In genomic region chr6:11246722-11247121, GRCh38 we compare ENCODE assay signal across 27 cellular contexts. TPM values are rescaled to one million over a fixed set of nuclear protein-coding genes. Genes with fewer than 3 reads are reported as not detected.
DNase-seq lines count a peak whose midpoint lies in the region; ATAC-seq, FAIRE-seq and TF ChIP-seq lines count a peak whose summit lies in the region.
"Had no signal": no experiment of that assay in that cellular context is flagged by ENCODE, and none has a peak within 500 bp of the region (broad histone marks: within the 10 kb centered on the region; RNA-seq: fewer than 3 reads in every experiment).

No MANE protein-coding gene starts in this region.

- H3K18ac ChIP-seq in neuronal stem cell (ENCODE audit: low read length): peak overlapping the region; percentile 15

- H3K4me3 ChIP-seq in endodermal cell (ENCODE audit: low read length) (no peak overlapping the region), neuronal stem cell (ENCODE audit: low read length in 2 of 2) (no peak overlapping the region), vagina (no peak overlapping the region), small intestine (ENCODE audit: low read depth in 1 of 2, low read length in 2 of 2) (no peak overlapping the region)
- H3K4me3 ChIP-seq: BLaER1, Peyer's patch, SJCRH30 had no signal

- no peak for DNase-seq in activated CD8-positive, alpha-beta T cell treated with anti-CD3 and anti-CD28 coated beads, Interleukin-2, amount 10 ng/mL, durations not matched to agents 7 days and 5 days
- no peak for DNase-seq in activated CD8-positive, alpha-beta T cell treated with anti-CD3 and anti-CD28 coated beads for 36 hours
- DNase-seq in endodermal cell: peak; percentile 23
- DNase-seq in neuronal stem cell (ENCODE audit: low spot score): no peak
- no peak for DNase-seq in vagina (ENCODE audit: extremely low spot score in 2 of 2)
- DNase-seq in stimulated activated CD4-positive, alpha-beta T cell treated with anti-CD3 and anti-CD28 coated beads, Interleukin-2, amount 100 ng/mL, for 24 hours: no peak
- no peak for DNase-seq in stimulated activated naive CD4-positive, alpha-beta T cell (lab: John Stamatoyannopoulos, UW)
- no peak for DNase-seq in small intestine
- DNase-seq: ACHN; CD4-positive, alpha-beta T cell; COR-L47; DMS 273 treated with DMSO at 0.1 percent for 48 hours; DND-41; GOT3; Karpas-422; NCI-H1694; NCI-H2081 treated with DMSO at 0.1 percent for 48 hours; NCI-H2171 treated with DMSO at 0.1 percent for 48 hours; NCI-H524 treated with DMSO at 0.1 percent for 48 hours; NCI-H82; Peyer's patch; SJCRH30 had no signal

- no peaks in the 10 kb centered on the region for H3K9me3 Mint-ChIP-seq in activated CD8-positive, alpha-beta T cell treated with anti-CD3 and anti-CD28 coated beads, Interleukin-2, amount 10 ng/mL, durations not matched to agents 7 days and 5 days (ENCODE audit: insufficient read depth)
- H3K9me3 Mint-ChIP-seq in activated CD8-positive, alpha-beta T cell treated with anti-CD3 and anti-CD28 coated beads for 36 hours: peaks cover 5% of the 10 kb centered on the region
- H3K9me3 Mint-ChIP-seq in endodermal cell: peaks cover 10% of the 10 kb centered on the region

- H3K27ac ChIP-seq in endodermal cell (ENCODE audit: low read depth, low read length) (no peak overlapping the region), neuronal stem cell (replicated peaks; ENCODE audit: low read length) (no peak overlapping the region), vagina (peak overlapping the region; percentile 49), small intestine (ENCODE audit: low read depth in 1 of 2, low read length in 1 of 2) (no peak overlapping the region)
- H3K27ac ChIP-seq: 22Rv1, BLaER1, Peyer's patch, SJCRH30 had no signal

- H3K36me3 ChIP-seq in endodermal cell (ENCODE audit: control insufficient read depth, insufficient read depth, low read length): no peaks in the 10 kb centered on the region
- H3K36me3 ChIP-seq in neuronal stem cell (replicated peaks in 1 of 2; ENCODE audit: control insufficient read depth in 2 of 2, insufficient read depth in 2 of 2, low read length in 2 of 2): no peaks in the 10 kb centered on the region
- H3K36me3 ChIP-seq in vagina: no peaks in the 10 kb centered on the region
- no peaks in the 10 kb centered on the region for H3K36me3 ChIP-seq in small intestine (ENCODE audit: control insufficient read depth in 2 of 2, insufficient read depth in 2 of 2, low read length in 2 of 2)
- H3K36me3 ChIP-seq: BLaER1, Peyer's patch, SJCRH30 had no signal

- intact Hi-C loops in activated CD8-positive, alpha-beta T cell treated with anti-CD3 and anti-CD28 coated beads for 36 hours (cut with micrococcal nuclease): no loop called here
- intact Hi-C loops in vagina (cut with DNase I): loop anchor here (10.0 kb wide), 1 partner anchor 248 kb away; no protein-coding TSS in a partner anchor

- no peak overlapping the region for H2AK5ac ChIP-seq in neuronal stem cell (ENCODE audit: low read depth, low read length)

- no peak for TF ChIP-seq CTCF in activated CD8-positive, alpha-beta T cell treated with anti-CD3 and anti-CD28 coated beads for 36 hours (IDR thresholded peaks at IDR 0.05)
- TF ChIP-seq CTCF in endodermal cell (conservative IDR thresholded peaks at IDR 0.05) (no peak), vagina (IDR thresholded peaks at IDR 0.05) (no peak)

- H3K4me2 ChIP-seq in neuronal stem cell (ENCODE audit: insufficient read depth, low read length, poor library complexity, severe bottlenecking): no peak overlapping the region
- H3K4me2 ChIP-seq: BLaER1 had no signal

- no peak overlapping the region for H3K23ac ChIP-seq in neuronal stem cell (ENCODE audit: low read depth, low read length, poor library complexity)

- CTCF ChIA-PET in activated CD8-positive, alpha-beta T cell treated with anti-CD3 and anti-CD28 coated beads, Interleukin-2, amount 10 ng/mL, durations not matched to agents 7 days and 5 days (lab: Charles Lee): interaction anchor here (1.1 to 1.2 kb wide), 2 partner anchors 74 to 182 kb away, joined by 3 to 4 read pairs; no protein-coding TSS in a partner anchor
- CTCF ChIA-PET in activated CD8-positive, alpha-beta T cell treated with anti-CD3 and anti-CD28 coated beads for 36 hours (lab: Charles Lee): interaction anchor here (1.3 kb wide), 1 partner anchor 72 kb away, joined by 3 read pairs; no protein-coding TSS in a partner anchor

- POLR2A ChIA-PET in activated CD8-positive, alpha-beta T cell treated with anti-CD3 and anti-CD28 coated beads, Interleukin-2, amount 10 ng/mL, durations not matched to agents 7 days and 5 days (lab: Charles Lee): no interaction called here
- POLR2A ChIA-PET in activated CD8-positive, alpha-beta T cell treated with anti-CD3 and anti-CD28 coated beads for 36 hours (lab: Charles Lee): no interaction called here

- H3K4ac ChIP-seq in neuronal stem cell (ENCODE audit: low read length): no peak overlapping the region

- H3K9me3 ChIP-seq in endodermal cell (ENCODE audit: control insufficient read depth, low read length) (no peaks in the 10 kb centered on the region), neuronal stem cell (replicated peaks in 1 of 2; ENCODE audit: control insufficient read depth in 2 of 2, insufficient read depth in 1 of 2, low read depth in 1 of 2, low read length in 2 of 2) (peaks cover 2 to 5% of the 10 kb centered on the region in 2 donors), vagina (no peaks in the 10 kb centered on the region), small intestine (ENCODE audit: control insufficient read depth, low read depth) (no peaks in the 10 kb centered on the region)
- H3K9me3 ChIP-seq: Peyer's patch, SJCRH30 had no signal

- H3K27me3 ChIP-seq in endodermal cell (ENCODE audit: control insufficient read depth, insufficient read depth, low read length, poor library complexity, severe bottlenecking): no peaks in the 10 kb centered on the region
- no peaks in the 10 kb centered on the region for H3K27me3 ChIP-seq in neuronal stem cell (ENCODE audit: control insufficient read depth in 3 of 3, insufficient read depth in 3 of 3, low read depth in 1 of 3, low read length in 3 of 3)
- no peaks in the 10 kb centered on the region for H3K27me3 ChIP-seq in vagina
- no peaks in the 10 kb centered on the region for H3K27me3 ChIP-seq in small intestine (ENCODE audit: control insufficient read depth in 2 of 2, insufficient read depth in 2 of 2, low read length in 2 of 2)
- H3K27me3 ChIP-seq: BLaER1, Peyer's patch, SJCRH30 had no signal

- H2AFZ ChIP-seq in neuronal stem cell (ENCODE audit: low read length): peak overlapping the region; percentile 80

- H3K4me1 ChIP-seq in endodermal cell (ENCODE audit: control insufficient read depth, insufficient read depth, low read length) (no peaks in the 10 kb centered on the region), neuronal stem cell (ENCODE audit: control insufficient read depth in 2 of 2, insufficient read depth in 1 of 2, low read depth in 1 of 2, low read length in 2 of 2) (peaks cover 1 to 13% of the 10 kb centered on the region in 2 donors), vagina (peaks cover 34% of the 10 kb centered on the region), small intestine (ENCODE audit: control insufficient read depth in 2 of 2, insufficient read depth in 1 of 2, low read depth in 1 of 2, low read length in 1 of 2) (no peaks in the 10 kb centered on the region)
- H3K4me1 ChIP-seq: BLaER1 had no signal

- no peak overlapping the region for H2BK15ac ChIP-seq in neuronal stem cell (ENCODE audit: low read length)

- ATAC-seq in activated CD8-positive, alpha-beta T cell treated with anti-CD3 and anti-CD28 coated beads, Interleukin-2, amount 10 ng/mL, durations not matched to agents 7 days and 5 days: no peak
- ATAC-seq in activated CD8-positive, alpha-beta T cell treated with anti-CD3 and anti-CD28 coated beads for 36 hours: no peak
- ATAC-seq: HCT116 had no signal

- H3K27me3 Mint-ChIP-seq in activated CD8-positive, alpha-beta T cell treated with anti-CD3 and anti-CD28 coated beads, Interleukin-2, amount 10 ng/mL, durations not matched to agents 7 days and 5 days (ENCODE audit: low read depth): no peaks in the 10 kb centered on the region
- no peaks in the 10 kb centered on the region for H3K27me3 Mint-ChIP-seq in activated CD8-positive, alpha-beta T cell treated with anti-CD3 and anti-CD28 coated beads for 36 hours
- peaks cover 14% of the 10 kb centered on the region for H3K27me3 Mint-ChIP-seq in endodermal cell (ENCODE audit: insufficient read depth)
- H3K27me3 Mint-ChIP-seq: CD4-positive, alpha-beta T cell; IgD-negative memory B cell had no signal

- no peak for FAIRE-seq in small intestine (lab: Jason Lieb, UNC)
- FAIRE-seq: GM12891 had no signal

- no peak overlapping the region for H2BK120ac ChIP-seq in neuronal stem cell (ENCODE audit: low read depth, low read length)

- no peaks in the 10 kb centered on the region for H3K4me1 Mint-ChIP-seq in activated CD8-positive, alpha-beta T cell treated with anti-CD3 and anti-CD28 coated beads, Interleukin-2, amount 10 ng/mL, durations not matched to agents 7 days and 5 days (ENCODE audit: low read depth)
- peaks cover 14% of the 10 kb centered on the region for H3K4me1 Mint-ChIP-seq in activated CD8-positive, alpha-beta T cell treated with anti-CD3 and anti-CD28 coated beads for 36 hours (ENCODE audit: low read depth)
- peaks cover 3% of the 10 kb centered on the region for H3K4me1 Mint-ChIP-seq in endodermal cell

- no peak overlapping the region for H2BK5ac ChIP-seq in neuronal stem cell (ENCODE audit: low read length)

- TF ChIP-seq POLR2A in vagina (IDR thresholded peaks at IDR 0.05): no peak

- peak overlapping the region; percentile 27 for H3K27ac Mint-ChIP-seq in activated CD8-positive, alpha-beta T cell treated with anti-CD3 and anti-CD28 coated beads, Interleukin-2, amount 10 ng/mL, durations not matched to agents 7 days and 5 days
- H3K27ac Mint-ChIP-seq in activated CD8-positive, alpha-beta T cell treated with anti-CD3 and anti-CD28 coated beads for 36 hours: no peak overlapping the region
- no peak overlapping the region for H3K27ac Mint-ChIP-seq in endodermal cell
- H3K27ac Mint-ChIP-seq: CD4-positive, alpha-beta T cell had no signal

- peaks cover 66% of the 10 kb centered on the region for H3K36me3 Mint-ChIP-seq in activated CD8-positive, alpha-beta T cell treated with anti-CD3 and anti-CD28 coated beads, Interleukin-2, amount 10 ng/mL, durations not matched to agents 7 days and 5 days (ENCODE audit: low read depth)
- H3K36me3 Mint-ChIP-seq in activated CD8-positive, alpha-beta T cell treated with anti-CD3 and anti-CD28 coated beads for 36 hours (ENCODE audit: low read depth): peaks cover 53% of the 10 kb centered on the region
- H3K36me3 Mint-ChIP-seq in endodermal cell (ENCODE audit: low read depth): no peaks in the 10 kb centered on the region

- no peak overlapping the region for H4K91ac ChIP-seq in neuronal stem cell (ENCODE audit: low read depth, low read length, poor library complexity)

- H3K9ac ChIP-seq in endodermal cell (ENCODE audit: extremely low read depth, low read length, poor library complexity, severe bottlenecking) (no peak overlapping the region), neuronal stem cell (ENCODE audit: low read depth, low read length, poor library complexity) (no peak overlapping the region)
- H3K9ac ChIP-seq: BLaER1 had no signal

- 84 to 86% methylated on average over 6 of the region's 6 CpGs for WGBS in endodermal cell (ENCODE audit: insufficient coverage in 1 of 2, insufficient read length in 1 of 2), 2 experiments
- WGBS in neuronal stem cell (ENCODE audit: extremely low coverage in 2 of 2, insufficient read length in 2 of 2, insufficient replicate concordance in 1 of 2), 2 donors: no CpG with 5 or more reads among the region's 6 CpGs
- 80 to 92% (median 88%) methylated on average over 6 of the region's 6 CpGs for WGBS in small intestine, 3 donors

- no peak overlapping the region for H3K14ac ChIP-seq in neuronal stem cell (ENCODE audit: low read length)

- no peaks in the 10 kb centered on the region for H3K79me1 ChIP-seq in neuronal stem cell (ENCODE audit: low read depth, low read length)

- H2BK12ac ChIP-seq in neuronal stem cell (ENCODE audit: low read length): no peak overlapping the region

- H4K8ac ChIP-seq in neuronal stem cell (ENCODE audit: low read depth, low read length): no peak overlapping the region

- no peak overlapping the region for H3K4me3 Mint-ChIP-seq in activated CD8-positive, alpha-beta T cell treated with anti-CD3 and anti-CD28 coated beads, Interleukin-2, amount 10 ng/mL, durations not matched to agents 7 days and 5 days
- H3K4me3 Mint-ChIP-seq in activated CD8-positive, alpha-beta T cell treated with anti-CD3 and anti-CD28 coated beads for 36 hours: no peak overlapping the region
- no peak overlapping the region for H3K4me3 Mint-ChIP-seq in endodermal cell
- H3K4me3 Mint-ChIP-seq: CD4-positive, alpha-beta T cell; IgD-negative memory B cell had no signal

RNA-seq across cellular contexts. Expression of gene NEDD9, which starts 14.3 kb away (rescaled TPM):
- 10 to 100 TPM; 64.9 to 69.5 TPM for total RNA-seq in activated CD8-positive, alpha-beta T cell treated with anti-CD3 and anti-CD28 coated beads, Interleukin-2, amount 10 ng/mL, durations not matched to agents 7 days and 5 days
- total RNA-seq in activated CD8-positive, alpha-beta T cell treated with anti-CD3 and anti-CD28 coated beads for 36 hours: 10 to 100 TPM; 26.6 to 29.7 TPM
- total RNA-seq in endodermal cell: 1 to 10 TPM; 1.7 to 7.4 TPM
- polyA plus RNA-seq in endodermal cell (2013, experiment 1 of 2): 24.6 TPM
- 26.5 TPM for polyA plus RNA-seq in endodermal cell (2013, experiment 2 of 2)
- polyA plus RNA-seq in neuronal stem cell (2013, experiment 1 of 2): 6.2 TPM
- 6.4 TPM for polyA plus RNA-seq in neuronal stem cell (2013, experiment 2 of 2)
- total RNA-seq in vagina: 45.4 TPM
- polyA plus RNA-seq in small intestine: 10 to 100 TPM; 13.6 to 15.1 (median 14.9) TPM
